Comparison of ENCODE assay signal across 10 cellular contexts in genomic region chr9:121556082-121556481, GRCh38. TPM values are rescaled to one million over a fixed set of nuclear protein-coding genes. Genes with fewer than 3 reads are reported as not detected.
"Had no signal": no experiment of that assay in that cellular context is flagged by ENCODE, and none has a peak within 500 bp of the region (broad histone marks: within the 10 kb centered on the region; RNA-seq: fewer than 3 reads in every experiment).

No MANE protein-coding gene starts in this region.

- H3K4me3 ChIP-seq: SJSA1, skin epidermis had no signal

- H3K36me3 ChIP-seq: SJSA1, WERI-Rb-1 had no signal

- DNase-seq: activated CD4-positive, alpha-beta T cell treated with anti-CD3 and anti-CD28 coated beads for 36 hours; activated CD8-positive, alpha-beta memory T cell treated with anti-CD3 and anti-CD28 coated beads, Interleukin-2, amount 50 U/mL, for 4 hours; activated CD8-positive, alpha-beta T cell treated with anti-CD3 and anti-CD28 coated beads for 36 hours; cortex of kidney; effector CD8-positive, alpha-beta T cell; nephron progenitor cell; T-cell; WERI-Rb-1 had no signal

- ATAC-seq: activated CD4-positive, alpha-beta T cell treated with anti-CD3 and anti-CD28 coated beads for 36 hours; activated CD8-positive, alpha-beta T cell treated with anti-CD3 and anti-CD28 coated beads for 36 hours; T-cell had no signal

- H3K9me3 ChIP-seq: SJSA1 had no signal

- H3K27me3 ChIP-seq: SJSA1 had no signal

- H3K27ac ChIP-seq: SJSA1, WERI-Rb-1 had no signal

RNA-seq across cellular contexts. Expression of gene GGTA1, which starts 56.4 kb away (rescaled TPM):
- total RNA-seq: activated CD4-positive, alpha-beta T cell treated with anti-CD3 and anti-CD28 coated beads for 36 hours; activated CD8-positive, alpha-beta T cell treated with anti-CD3 and anti-CD28 coated beads for 36 hours; SJSA1; T-cell had no signal
